ENCODE assay signal across 8 cellular contexts in the genomic region with DNA sequence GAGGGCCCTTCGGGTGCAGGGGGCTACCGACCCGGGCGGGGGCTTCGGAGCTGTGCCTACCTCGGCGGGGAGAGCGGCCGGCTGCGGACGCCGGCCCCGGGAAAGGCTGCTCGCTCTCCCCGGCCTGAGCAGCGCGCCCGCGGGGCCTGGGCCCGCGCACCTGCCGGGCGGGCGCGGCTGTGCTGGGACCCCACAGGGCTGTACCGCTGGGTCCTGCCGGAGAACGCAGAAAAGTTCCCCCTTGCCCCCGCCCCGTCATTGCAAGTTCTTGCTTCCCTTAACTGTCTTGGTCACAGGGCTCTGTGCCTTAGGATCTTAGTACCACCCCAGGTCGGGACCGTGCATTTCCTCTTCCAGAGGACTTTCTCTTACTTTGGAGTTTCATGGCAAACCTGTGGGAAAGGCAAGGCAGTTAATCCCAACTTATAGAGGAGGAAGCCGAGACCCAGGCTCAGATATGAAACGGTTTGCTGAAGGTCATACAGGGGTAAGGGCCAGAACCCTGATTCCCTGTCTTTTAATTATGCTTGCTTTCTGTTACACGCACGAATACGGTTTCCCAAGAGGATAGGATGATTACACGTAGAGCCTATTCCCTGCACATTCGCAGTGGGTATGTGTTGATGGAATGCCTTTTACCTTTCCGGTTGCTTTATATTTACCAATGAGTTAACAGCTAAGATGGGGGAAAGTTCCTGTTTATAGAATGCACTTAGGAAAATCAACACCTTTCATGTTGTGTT. TPM values are rescaled to one million over a fixed set of nuclear protein-coding genes. Genes with fewer than 3 reads are reported as not detected.
DNase-seq lines count a peak whose midpoint lies in the region; ATAC-seq and TF ChIP-seq lines count a peak whose summit lies in the region.

No MANE protein-coding gene starts in this region.

- peaks cover 0 to 57% (median 47%) of the 10 kb centered on the region in 9 donors for H3K4me1 ChIP-seq in heart right ventricle

- H3K36me3 ChIP-seq in heart right ventricle = peaks cover 0 to 28% (median 0%) of the 10 kb centered on the region in 9 donors

- H3K27me3 ChIP-seq in heart right ventricle = no peaks in the 10 kb centered on the region

- H3K4me3 ChIP-seq in LNCaP clone FGC (ENCODE audit: low read depth, low read length) (peak overlapping the region; percentile 70), heart right ventricle (peak overlapping the region; percentile 52 to 98 (median 94))

- peak overlapping the region; percentile 92 for H3K4me3 Mint-ChIP-seq in activated naive CD8-positive, alpha-beta T cell

- H3K9me3 ChIP-seq in heart right ventricle = no peaks in the 10 kb centered on the region

- WGBS in heart right ventricle, 2 donors = 1% methylated on average over 40 of the region's 40 CpGs

- TF ChIP-seq CTCF in LNCaP clone FGC (IDR thresholded peaks at IDR 0.05; ENCODE audit: control insufficient read depth, extremely low read depth, insufficient read depth) = no peak
- no peak for TF ChIP-seq CTCF in heart right ventricle (IDR thresholded peaks at IDR 0.05)

- H3K27me3 Mint-ChIP-seq in activated naive CD8-positive, alpha-beta T cell = no peaks in the 10 kb centered on the region

- intact Hi-C loops in heart right ventricle (cut with DNase I) = loop anchor here in 9 of 10 donors (2.0 to 10.0 kb wide), 3 partner anchors 56 to 59 kb away; no protein-coding TSS in a partner anchor

- DNase-seq in DMS 273 (lab: John Stamatoyannopoulos, UW; ENCODE audit: unreplicated experiment) (peak; percentile 49), DMS 273 treated with DMSO at 0.1 percent for 48 hours (lab: John Stamatoyannopoulos, UW) (no peak), LNCaP clone FGC (ENCODE audit: low read depth) (no peak), heart right ventricle (peak in 1 of 2 donors; percentile 19), pons (ENCODE audit: low spot score) (peak; percentile 28)

- no peaks in the 10 kb centered on the region for H3K9me3 Mint-ChIP-seq in activated naive CD8-positive, alpha-beta T cell (ENCODE audit: low read depth)

- H3K4me1 Mint-ChIP-seq in activated naive CD8-positive, alpha-beta T cell (ENCODE audit: low read depth) = peaks cover 57% of the 10 kb centered on the region

- H3K27ac Mint-ChIP-seq in activated naive CD8-positive, alpha-beta T cell = peak overlapping the region; percentile 80

- peak overlapping the region; percentile 53 to 97 (median 92) for H3K27ac ChIP-seq in heart right ventricle

- ATAC-seq in GM21737 (IDR thresholded peaks at IDR 0.05; ENCODE audit: unreplicated experiment) = peak; percentile 24
- ATAC-seq in heart right ventricle = peak; percentile 29 to 82 (median 46)
- no peak for ATAC-seq in HG03457 (IDR thresholded peaks at IDR 0.05; ENCODE audit: unreplicated experiment)

- peaks cover 5% of the 10 kb centered on the region for H3K36me3 Mint-ChIP-seq in activated naive CD8-positive, alpha-beta T cell

RNA-seq across cellular contexts. Expression of a gene that starts 0.7 kb away (rescaled TPM):
- 100 to 1,000 TPM in 1 of 10 donors, 10 to 100 TPM in 9; 65.4 to 104 (median 79.5) TPM for total RNA-seq in heart right ventricle
- 10 to 100 TPM; 46.2 to 62.8 TPM for polyA plus RNA-seq in heart right ventricle

Comparison
In these comparisons a context has a peak if more than half of its experiments do, and no peak if none do; other contexts are left out.
1. DNase-seq: peak in DMS 273 (single experiment) and pons (single experiment); none in DMS 273 treated with DMSO at 0.1 percent for 48 hours (single experiment) and LNCaP clone FGC (single experiment).